In genomic region chr4:82820689-82821088, GRCh38 we compare ENCODE assay signal across 15 cellular contexts.
"Had no signal": no experiment of that assay in that cellular context is flagged by ENCODE, and none has a peak within 500 bp of the region (broad histone marks: within the 10 kb centered on the region; RNA-seq: fewer than 3 reads in every experiment).

No MANE protein-coding gene starts in this region.

- H3K9me3 Mint-ChIP-seq: effector memory CD8-positive, alpha-beta T cell; immature natural killer cell; natural killer cell treated with Interleukin-12 subunit alpha and Interleukin-12 subunit beta and Interleukin-15 and Interleukin-18, amount 100 ng/mL, for 72 hours had no signal

- H3K4me3 Mint-ChIP-seq: effector memory CD8-positive, alpha-beta T cell; immature natural killer cell; natural killer cell treated with Interleukin-12 subunit alpha and Interleukin-12 subunit beta and Interleukin-15 and Interleukin-18, amount 100 ng/mL, for 72 hours had no signal

- H3K27ac ChIP-seq: epithelial cell of prostate, heart left ventricle, skin epidermis, VCaP had no signal

- H3K9me3 ChIP-seq: heart left ventricle, SK-N-SH had no signal

- H3K9ac ChIP-seq: SK-N-SH had no signal

- H3K4me2 ChIP-seq: SK-N-SH had no signal

- H3K27me3 Mint-ChIP-seq: effector memory CD8-positive, alpha-beta T cell; natural killer cell treated with Interleukin-12 subunit alpha and Interleukin-12 subunit beta and Interleukin-15 and Interleukin-18, amount 100 ng/mL, for 72 hours had no signal

- H3K4me1 Mint-ChIP-seq: immature natural killer cell had no signal

- H3K27ac Mint-ChIP-seq: natural killer cell treated with Interleukin-12 subunit alpha and Interleukin-12 subunit beta and Interleukin-15 and Interleukin-18, amount 100 ng/mL, for 72 hours had no signal

- H3K4me3 ChIP-seq: heart left ventricle, skin epidermis had no signal

- H3K4me1 ChIP-seq: heart left ventricle had no signal

- H3K27me3 ChIP-seq: heart left ventricle had no signal

- ATAC-seq: effector memory CD8-positive, alpha-beta T cell; heart left ventricle; natural killer cell treated with Interleukin-12 subunit alpha and Interleukin-12 subunit beta and Interleukin-15 and Interleukin-18, amount 100 ng/mL, for 72 hours had no signal

- DNase-seq: activated CD4-positive, alpha-beta T cell treated with anti-CD3 and anti-CD28 coated beads for 1 hour; activated gamma-delta T cell treated with Interleukin-2 at 50 U/mL for 16 hours; dermis blood vessel endothelial cell; effector memory CD8-positive, alpha-beta T cell; foreskin melanocyte; heart left ventricle; immature natural killer cell; mesendoderm; nucleus accumbens; SK-N-SH; T-helper 1 cell had no signal
